In genomic region chr4:4555916-4556315, GRCh38 we compare ENCODE assay signal across 1 cellular context.
TF ChIP-seq lines count a peak whose summit lies in the region.

No MANE protein-coding gene starts in this region.

TF ChIP-seq in IMR-90, 13 proteins besides CTCF, POLR2A, EP300 and RAD21:
- TF ChIP-seq RCOR1 (IDR thresholded peaks at IDR 0.05; ENCODE audit: insufficient replicate concordance, low read length) (no peak), MAFK (IDR thresholded peaks at IDR 0.05; ENCODE audit: low read depth, low read length) (no peak), BHLHE40 (IDR thresholded peaks at IDR 0.05; ENCODE audit: low read depth, low read length) (no peak), CHD1 (IDR thresholded peaks at IDR 0.05; ENCODE audit: low read depth, low read length) (no peak), SMC3 (IDR thresholded peaks at IDR 0.05; ENCODE audit: low read depth, low read length) (no peak), FOS (IDR thresholded peaks at IDR 0.05; ENCODE audit: low read depth, low read length) (no peak), CEBPB (IDR thresholded peaks at IDR 0.05; ENCODE audit: low read depth, low read length) (0 out of 2 replicates have a peak, but pooled peaks have one; percentile 58), NFE2L2 (IDR thresholded peaks at IDR 0.05; ENCODE audit: low read depth, low read length) (no peak)
